ENCODE assay signal across 15 cellular contexts in genomic region chr7:854118-854775, GRCh38. TPM values are rescaled to one million over a fixed set of nuclear protein-coding genes. Genes with fewer than 3 reads are reported as not detected.
A peak's percentile ranks its signal among the peaks of the same experiment; 100 is the strongest.
DNase-seq lines count a peak whose midpoint lies in the region; TF ChIP-seq lines count a peak whose summit lies in the region.
"Had no signal": no experiment of that assay in that cellular context is flagged by ENCODE, and none has a peak within 500 bp of the region (broad histone marks: within the 10 kb centered on the region; RNA-seq: fewer than 3 reads in every experiment).

No MANE protein-coding gene starts in this region.

- H3K4me3 ChIP-seq in endodermal cell (ENCODE audit: low read length) (no peak overlapping the region), osteoblast (ENCODE audit: insufficient read depth, low read length) (no peak overlapping the region)
- H3K4me3 ChIP-seq: GM23248 had no signal

- H3K27me3 Mint-ChIP-seq in endodermal cell (ENCODE audit: insufficient read depth) = no peaks in the 10 kb centered on the region
- H3K27me3 Mint-ChIP-seq: CD4-positive, alpha-beta memory T cell had no signal

- no peak overlapping the region for H3K9ac ChIP-seq in endodermal cell (ENCODE audit: extremely low read depth, low read length, poor library complexity, severe bottlenecking)
- H3K9ac ChIP-seq: GM23248 had no signal

- peak overlapping the region; percentile 58 for H3K27ac Mint-ChIP-seq in endodermal cell
- H3K27ac Mint-ChIP-seq: CD4-positive, alpha-beta memory T cell; H9 had no signal

- H3K36me3 Mint-ChIP-seq in endodermal cell (ENCODE audit: low read depth) = peaks cover 70% of the 10 kb centered on the region

- H3K27me3 ChIP-seq in endodermal cell (ENCODE audit: control insufficient read depth, insufficient read depth, low read length, poor library complexity, severe bottlenecking) (no peaks in the 10 kb centered on the region), osteoblast (ENCODE audit: insufficient read depth, low read length) (no peaks in the 10 kb centered on the region)

- H3K4me1 ChIP-seq in endodermal cell (ENCODE audit: control insufficient read depth, insufficient read depth, low read length) (no peaks in the 10 kb centered on the region), osteoblast (ENCODE audit: insufficient read depth, low read length) (no peaks in the 10 kb centered on the region)

- H4K20me1 ChIP-seq in osteoblast (ENCODE audit: insufficient read depth, low read length) = peaks cover 3% of the 10 kb centered on the region

- POLR2A ChIA-PET in RWPE1 (lab: Yijun Ruan, JAX; ENCODE audit: low non-redundant PET) = no interaction called here

- no peak overlapping the region for H2AFZ ChIP-seq in osteoblast (ENCODE audit: low read length)
- H2AFZ ChIP-seq: GM23248 had no signal

- H3K9me3 ChIP-seq in endodermal cell (ENCODE audit: control insufficient read depth, low read length) (no peaks in the 10 kb centered on the region), osteoblast (ENCODE audit: low read depth, low read length) (no peaks in the 10 kb centered on the region)

- no peak overlapping the region for H3K4me3 Mint-ChIP-seq in endodermal cell
- H3K4me3 Mint-ChIP-seq: CD4-positive, alpha-beta memory T cell; H9 had no signal

- no peaks in the 10 kb centered on the region for H3K9me3 Mint-ChIP-seq in endodermal cell
- H3K9me3 Mint-ChIP-seq: H9 had no signal

- CTCF ChIA-PET in RWPE1 (lab: Yijun Ruan, JAX) = no interaction called here

- H3K36me3 ChIP-seq in endodermal cell (ENCODE audit: control insufficient read depth, insufficient read depth, low read length) (peaks cover 75% of the 10 kb centered on the region), osteoblast (ENCODE audit: insufficient read depth, low read length) (peaks cover 51% of the 10 kb centered on the region)

- H3K4me1 Mint-ChIP-seq in endodermal cell = no peaks in the 10 kb centered on the region
- H3K4me1 Mint-ChIP-seq: CD4-positive, alpha-beta memory T cell; H9 had no signal

- no peak for DNase-seq in RWPE1 (ENCODE audit: low spot score)
- no peak for DNase-seq in endodermal cell
- peak; percentile 68 for DNase-seq in osteoblast (ENCODE audit: insufficient read length, low spot score, missing footprints)
- DNase-seq in NCI-H524 (lab: John Stamatoyannopoulos, UW) = no peak
- no peak for DNase-seq in D341Med (ENCODE audit: low spot score)
- no peak for DNase-seq in NCI-H510A treated with DMSO at 0.1 percent for 48 hours (lab: John Stamatoyannopoulos, UW)
- DNase-seq: C1 segment of cervical spinal cord; Calu3; CD4-positive, alpha-beta memory T cell; COR-L47; DMS153; DMS79; GF-D8; GM23248; H9 had no signal

- TF ChIP-seq CTCF in RWPE1 (conservative IDR thresholded peaks at IDR 0.05; ENCODE audit: low read depth) = no peak
- TF ChIP-seq CTCF in endodermal cell (conservative IDR thresholded peaks at IDR 0.05) = no peak
- TF ChIP-seq CTCF in osteoblast (IDR thresholded peaks at IDR 0.05; ENCODE audit: extremely low read depth, low read depth, low read length) = no peak

- H3K4me2 ChIP-seq in osteoblast (ENCODE audit: insufficient read depth, low read length) = no peak overlapping the region

- 93 to 97% methylated on average over 22 to 30 of the region's 32 CpGs for WGBS in endodermal cell (ENCODE audit: insufficient coverage in 1 of 2, insufficient read length in 1 of 2), 2 experiments

- H3K27ac ChIP-seq in RWPE1 = peak overlapping the region; percentile 2; the same call in 1 of the 2 replicates
- H3K27ac ChIP-seq in endodermal cell (ENCODE audit: low read depth, low read length) = no peak overlapping the region
- H3K27ac ChIP-seq in osteoblast (ENCODE audit: low read depth, low read length) = no peak overlapping the region
- H3K27ac ChIP-seq: GM23248 had no signal

- H3K79me2 ChIP-seq in osteoblast (ENCODE audit: insufficient read depth, low read length) = peaks cover 6% of the 10 kb centered on the region

RNA-seq across cellular contexts. Expression of gene SUN1, which starts 22.0 kb away (rescaled TPM):
- 100 to 1,000 TPM; 133 to 136 TPM for total RNA-seq in endodermal cell
- polyA plus RNA-seq in endodermal cell (2013, experiment 1 of 2) = 114 TPM
- 103 TPM for polyA plus RNA-seq in endodermal cell (2013, experiment 2 of 2)
- 109 and 126 TPM in 2 replicates for total RNA-seq in osteoblast

RNA-seq across cellular contexts. Expression of gene GET4, which starts 22.1 kb away (rescaled TPM):
- total RNA-seq in endodermal cell (10 to 100 TPM; 73.3 to 84.3 TPM), osteoblast (17.7 and 18.9 TPM in 2 replicates)
- polyA plus RNA-seq in endodermal cell (2013, experiment 1 of 2) = 49.1 TPM
- polyA plus RNA-seq in endodermal cell (2013, experiment 2 of 2) = 46.6 TPM
